26 cellular contexts compared by ENCODE assay signal in genomic region chr11:19652976-19653375, GRCh38. TPM values are rescaled to one million over a fixed set of nuclear protein-coding genes. Genes with fewer than 3 reads are reported as not detected.
"Had no signal": no experiment of that assay in that cellular context is flagged by ENCODE, and none has a peak within 500 bp of the region (broad histone marks: within the 10 kb centered on the region; RNA-seq: fewer than 3 reads in every experiment).

No MANE protein-coding gene starts in this region.

- H3K4me3 ChIP-seq: colonic mucosa, dorsolateral prefrontal cortex, esophagus muscularis mucosa, hepatocyte, neural progenitor cell, right atrium auricular region, testis, vagina had no signal

- H3K4me1 ChIP-seq: colonic mucosa, neural progenitor cell, right atrium auricular region, testis, vagina had no signal

- H3K4me3 Mint-ChIP-seq: activated T-cell treated with anti-CD3 and anti-CD28 coated beads, Interleukin-2, amount 50 U/mL, for 24 hours; activated T-helper 17 cell treated with anti-CD3 and anti-CD28 coated beads, Interleukin-2, amount 50 U/mL, for 72 hours; central memory CD8-positive, alpha-beta T cell; effector memory CD8-positive, alpha-beta T cell; immature natural killer cell; naive thymus-derived CD4-positive, alpha-beta T cell; neural progenitor cell; stimulated activated naive CD8-positive, alpha-beta T cell treated with anti-CD3 and anti-CD28 coated beads, Interleukin-15, amount 100 ng/mL, for 72 hours; WTC11 had no signal

- H3K4me2 ChIP-seq: hepatocyte, neural progenitor cell had no signal

- H3K27ac ChIP-seq: brain microvascular endothelial cell, colonic mucosa, esophagus muscularis mucosa, hepatocyte, neural progenitor cell, right atrium auricular region, testis, vagina had no signal

- H3K9ac ChIP-seq: neural progenitor cell had no signal

- H3K36me3 Mint-ChIP-seq: activated naive CD4-positive, alpha-beta T cell treated with anti-CD3 and anti-CD28 coated beads, Interleukin-2, amount 50 U/mL, for 72 hours; immature natural killer cell; naive thymus-derived CD4-positive, alpha-beta T cell; neural progenitor cell; WTC11 had no signal

- DNase-seq: activated CD4-positive, alpha-beta T cell treated with anti-CD3 and anti-CD28 coated beads, Interleukin-2, amount 50 U/mL, for 4 hours; activated CD8-positive, alpha-beta memory T cell treated with anti-CD3 and anti-CD28 coated beads for 24 hours; activated CD8-positive, alpha-beta memory T cell treated with anti-CD3 and anti-CD28 coated beads, Interleukin-2, amount 50 U/mL, for 4 hours; activated T-cell treated with anti-CD3 and anti-CD28 coated beads, Interleukin-2, amount 50 U/mL, for 24 hours; aorta; brain microvascular endothelial cell; colonic mucosa; dorsolateral prefrontal cortex; effector memory CD8-positive, alpha-beta T cell; glutamatergic neuron; immature natural killer cell; naive thymus-derived CD4-positive, alpha-beta T cell; stimulated activated CD4-positive, alpha-beta T cell treated with anti-CD3 and anti-CD28 coated beads, Interleukin-12 subunit alpha, Interleukin-12 subunit beta, amount 100 ng/mL, for 4 hours; stimulated activated naive CD8-positive, alpha-beta T cell treated with anti-CD3 and anti-CD28 coated beads, Interleukin-15, amount 100 ng/mL, for 72 hours; T-helper 1 cell; testis; trophoblast cell had no signal

- H3K79me2 ChIP-seq: hepatocyte had no signal

- H3K36me3 ChIP-seq: brain microvascular endothelial cell, colonic mucosa, esophagus muscularis mucosa, neural progenitor cell, right atrium auricular region, vagina had no signal

- H3K9me3 Mint-ChIP-seq: activated T-cell treated with anti-CD3 and anti-CD28 coated beads, Interleukin-2, amount 50 U/mL, for 24 hours; activated T-helper 17 cell treated with anti-CD3 and anti-CD28 coated beads, Interleukin-2, amount 50 U/mL, for 72 hours; central memory CD8-positive, alpha-beta T cell; immature natural killer cell had no signal

- H3K27me3 ChIP-seq: brain microvascular endothelial cell, colonic mucosa, dorsolateral prefrontal cortex, esophagus muscularis mucosa, hepatocyte, neural progenitor cell, right atrium auricular region, testis, vagina had no signal

- H3K4me1 Mint-ChIP-seq: activated T-helper 17 cell treated with anti-CD3 and anti-CD28 coated beads, Interleukin-2, amount 50 U/mL, for 72 hours; central memory CD8-positive, alpha-beta T cell; immature natural killer cell; naive thymus-derived CD4-positive, alpha-beta T cell; stimulated activated naive CD8-positive, alpha-beta T cell treated with anti-CD3 and anti-CD28 coated beads, Interleukin-15, amount 100 ng/mL, for 72 hours; WTC11 had no signal

- ATAC-seq: activated naive CD4-positive, alpha-beta T cell treated with anti-CD3 and anti-CD28 coated beads, Interleukin-2, amount 50 U/mL, for 72 hours; activated T-helper 17 cell treated with anti-CD3 and anti-CD28 coated beads, Interleukin-2, amount 50 U/mL, for 72 hours; effector memory CD8-positive, alpha-beta T cell; naive thymus-derived CD4-positive, alpha-beta T cell; stimulated activated naive CD8-positive, alpha-beta T cell treated with anti-CD3 and anti-CD28 coated beads, Interleukin-15, amount 100 ng/mL, for 72 hours; WTC11 had no signal

- H3K9me3 ChIP-seq: colonic mucosa, esophagus muscularis mucosa, right atrium auricular region, testis, vagina had no signal

- H3K27ac Mint-ChIP-seq: activated naive CD4-positive, alpha-beta T cell treated with anti-CD3 and anti-CD28 coated beads, Interleukin-2, amount 50 U/mL, for 72 hours; activated T-cell treated with anti-CD3 and anti-CD28 coated beads, Interleukin-2, amount 50 U/mL, for 24 hours; activated T-helper 17 cell treated with anti-CD3 and anti-CD28 coated beads, Interleukin-2, amount 50 U/mL, for 72 hours; effector memory CD8-positive, alpha-beta T cell; immature natural killer cell; neural progenitor cell; stimulated activated naive CD8-positive, alpha-beta T cell treated with anti-CD3 and anti-CD28 coated beads, Interleukin-15, amount 100 ng/mL, for 72 hours; WTC11 had no signal

- H2AFZ ChIP-seq: hepatocyte, neural progenitor cell had no signal

RNA-seq across cellular contexts. Expression of gene NAV2, which starts 59.7 kb away (rescaled TPM):
- polyA plus RNA-seq: naive thymus-derived CD4-positive, alpha-beta T cell had no signal
